16 cellular contexts compared by ENCODE assay signal in genomic region chr15:23910030-23910429, GRCh38.
DNase-seq lines count a peak whose midpoint lies in the region; ATAC-seq and TF ChIP-seq lines count a peak whose summit lies in the region.
"Had no signal": no experiment of that assay in that cellular context is flagged by ENCODE, and none has a peak within 500 bp of the region (broad histone marks: within the 10 kb centered on the region; RNA-seq: fewer than 3 reads in every experiment).

No MANE protein-coding gene starts in this region.

- H4K5ac ChIP-seq in H9 (ENCODE audit: insufficient read length, low read depth, low read length): no peak overlapping the region
- no peak overlapping the region for H4K5ac ChIP-seq in mesendoderm (ENCODE audit: low read length)

- no peaks in the 10 kb centered on the region for H3K36me3 ChIP-seq in GM23338 (ENCODE audit: insufficient read depth)
- no peaks in the 10 kb centered on the region for H3K36me3 ChIP-seq in endodermal cell (ENCODE audit: control insufficient read depth, insufficient read depth, low read length)
- H3K36me3 ChIP-seq in mesendoderm (ENCODE audit: control insufficient read depth, insufficient read depth, low read length): no peaks in the 10 kb centered on the region

- no peak overlapping the region for H2BK120ac ChIP-seq in H9 (ENCODE audit: low read depth, low read length, poor library complexity, severe bottlenecking)
- H2BK120ac ChIP-seq in mesendoderm (ENCODE audit: low read depth, low read length): no peak overlapping the region

- no peak overlapping the region for H3K23ac ChIP-seq in H9 (ENCODE audit: insufficient read length, low read depth, low read length)
- H3K23ac ChIP-seq in mesendoderm (ENCODE audit: low read length): no peak overlapping the region

- H3K27ac Mint-ChIP-seq in GM23338 (no peak overlapping the region), H9 (no peak overlapping the region), endodermal cell (peak overlapping the region; percentile 42), immature natural killer cell (no peak overlapping the region)
- H3K27ac Mint-ChIP-seq: CD4-positive, alpha-beta memory T cell had no signal

- H3K27me3 ChIP-seq in GM23338 (ENCODE audit: insufficient read depth): no peaks in the 10 kb centered on the region
- H3K27me3 ChIP-seq in H9 (ENCODE audit: insufficient read depth, low read length): no peaks in the 10 kb centered on the region
- H3K27me3 ChIP-seq in endodermal cell (ENCODE audit: control insufficient read depth, insufficient read depth, low read length, poor library complexity, severe bottlenecking): no peaks in the 10 kb centered on the region
- H3K27me3 ChIP-seq in mesendoderm (ENCODE audit: insufficient read depth, low read length, poor library complexity): no peaks in the 10 kb centered on the region

- H3F3A ChIP-seq in GM23338 (replicated peaks; ENCODE audit: low read depth): no peaks in the 10 kb centered on the region

- H4K8ac ChIP-seq in H9 (replicated peaks; ENCODE audit: insufficient read length, low read depth, low read length) (no peak overlapping the region), mesendoderm (ENCODE audit: low read depth, low read length) (no peak overlapping the region)

- no peak overlapping the region for H4K91ac ChIP-seq in H9 (ENCODE audit: insufficient read length, low read depth, low read length)

- H3K9me3 Mint-ChIP-seq in GM23338 (peaks cover 69% of the 10 kb centered on the region), H9 (peaks cover 52 to 64% of the 10 kb centered on the region in 2 experiments), endodermal cell (peaks cover 37% of the 10 kb centered on the region), immature natural killer cell (peaks cover 4 to 21% (median 5%) of the 10 kb centered on the region in 6 donors)
- H3K9me3 Mint-ChIP-seq in activated T-cell treated with anti-CD3 and anti-CD28 coated beads, Interleukin-2, amount 50 U/mL, for 4 hours: peaks cover 11% of the 10 kb centered on the region

- H2AK5ac ChIP-seq in H9 (ENCODE audit: insufficient read length, low read length) (no peak overlapping the region), mesendoderm (ENCODE audit: low read length) (no peak overlapping the region)

- H3K4me2 ChIP-seq in GM23338: no peak overlapping the region
- H3K4me2 ChIP-seq in H9 (ENCODE audit: insufficient read depth, insufficient read length, low read length): no peak overlapping the region
- H3K4me2 ChIP-seq in mesendoderm (ENCODE audit: low read length): no peak overlapping the region

- H4K20me1 ChIP-seq in GM23338 (replicated peaks; ENCODE audit: insufficient read depth): no peaks in the 10 kb centered on the region
- H4K20me1 ChIP-seq in H9 (ENCODE audit: control insufficient read depth, insufficient read depth, insufficient read length): no peaks in the 10 kb centered on the region

- H3K4ac ChIP-seq in H9 (ENCODE audit: low read depth, low read length) (no peak overlapping the region), mesendoderm (ENCODE audit: low read depth, low read length) (no peak overlapping the region)

- H2AFZ ChIP-seq in GM23338: no peak overlapping the region
- H2AFZ ChIP-seq in H9 (ENCODE audit: low read length): no peak overlapping the region
- H2AFZ ChIP-seq: GM23248 had no signal

- no peaks in the 10 kb centered on the region for H3K79me1 ChIP-seq in H9 (ENCODE audit: insufficient read depth, low read depth, low read length, poor library complexity, severe bottlenecking)
- no peaks in the 10 kb centered on the region for H3K79me1 ChIP-seq in mesendoderm (ENCODE audit: low read length)

- H3K23me2 ChIP-seq in H9 (ENCODE audit: insufficient read length, low read depth, low read length, poor library complexity, severe bottlenecking): no peaks in the 10 kb centered on the region

- no peak overlapping the region for H3K14ac ChIP-seq in H9 (ENCODE audit: insufficient read depth, low read length)

- H2BK20ac ChIP-seq in H9 (ENCODE audit: low read depth, low read length, poor library complexity, severe bottlenecking): no peak overlapping the region

- H3K36me3 Mint-ChIP-seq in GM23338 (ENCODE audit: low read depth) (no peaks in the 10 kb centered on the region; the same call in 2 of the 3 replicates), H9 (ENCODE audit: insufficient read depth in 1 of 3, low read depth in 3 of 3) (peaks cover 0 to 2% (median 0%) of the 10 kb centered on the region in 3 experiments; a peak in 3 of 7 replicates), endodermal cell (ENCODE audit: low read depth) (no peaks in the 10 kb centered on the region), immature natural killer cell (no peaks in the 10 kb centered on the region)
- no peaks in the 10 kb centered on the region for H3K36me3 Mint-ChIP-seq in activated T-cell treated with anti-CD3 and anti-CD28 coated beads, Interleukin-2, amount 50 U/mL, for 4 hours (ENCODE audit: insufficient read depth)
- H3K36me3 Mint-ChIP-seq: CD4-positive, alpha-beta memory T cell had no signal

- peak; percentile 41; the same call in 2 of the 3 replicates for ATAC-seq in GM23338
- ATAC-seq in activated T-cell treated with anti-CD3 and anti-CD28 coated beads, Interleukin-2, amount 50 U/mL, for 4 hours: no peak
- no peak for ATAC-seq in GM18498 (IDR thresholded peaks at IDR 0.05; ENCODE audit: unreplicated experiment)
- ATAC-seq: HCT116 had no signal

- H3K4me1 Mint-ChIP-seq in GM23338 (peaks cover 11% of the 10 kb centered on the region; the same call in 2 of the 3 replicates), H9 (peaks cover 7 to 9% of the 10 kb centered on the region in 2 experiments), endodermal cell (peaks cover 4% of the 10 kb centered on the region), immature natural killer cell (no peaks in the 10 kb centered on the region)
- H3K4me1 Mint-ChIP-seq in activated T-cell treated with anti-CD3 and anti-CD28 coated beads, Interleukin-2, amount 50 U/mL, for 4 hours (ENCODE audit: low read depth): no peaks in the 10 kb centered on the region
- H3K4me1 Mint-ChIP-seq: CD4-positive, alpha-beta memory T cell had no signal

- H3K9ac ChIP-seq in H9 (ENCODE audit: extremely low read depth, insufficient read length, low read length): no peak overlapping the region
- no peak overlapping the region for H3K9ac ChIP-seq in endodermal cell (ENCODE audit: extremely low read depth, low read length, poor library complexity, severe bottlenecking)
- no peak overlapping the region for H3K9ac ChIP-seq in mesendoderm (ENCODE audit: low read length)
- H3K9ac ChIP-seq: GM23248 had no signal

- no CpG with 5 or more reads among the region's 2 CpGs for WGBS in H9 (ENCODE audit: extremely low coverage, insufficient read length, low lambda C conversion rate)
- 29 to 71% methylated on average over 1 to 2 of the region's 2 CpGs for WGBS in endodermal cell (ENCODE audit: insufficient coverage in 1 of 2, insufficient read length in 1 of 2), 2 experiments
- WGBS in mesendoderm (ENCODE audit: extremely low coverage, insufficient coverage, low lambda C conversion rate): no CpG with 5 or more reads among the region's 2 CpGs

- H3K4me1 ChIP-seq in GM23338 (ENCODE audit: insufficient read depth) (peaks cover 3% of the 10 kb centered on the region), H9 (ENCODE audit: insufficient read depth, low read length) (no peaks in the 10 kb centered on the region; the same call in 1 of the 2 replicates), endodermal cell (ENCODE audit: control insufficient read depth, insufficient read depth, low read length) (no peaks in the 10 kb centered on the region), mesendoderm (ENCODE audit: control insufficient read depth, low read depth, low read length) (no peaks in the 10 kb centered on the region)
- H3K4me1 ChIP-seq: Caco-2 had no signal

- no peak overlapping the region for H2BK5ac ChIP-seq in H9 (ENCODE audit: insufficient read length, low read length)
- no peak overlapping the region for H2BK5ac ChIP-seq in mesendoderm (ENCODE audit: low read length)

- H3K18ac ChIP-seq in H9 (ENCODE audit: insufficient read length, low read depth, low read length): no peak overlapping the region
- H3K18ac ChIP-seq in mesendoderm (ENCODE audit: low read length): no peak overlapping the region

- H3K4me3 Mint-ChIP-seq in GM23338 (no peak overlapping the region), H9 (no peak overlapping the region), endodermal cell (no peak overlapping the region), immature natural killer cell (no peak overlapping the region)
- no peak overlapping the region for H3K4me3 Mint-ChIP-seq in activated T-cell treated with anti-CD3 and anti-CD28 coated beads, Interleukin-2, amount 50 U/mL, for 4 hours
- H3K4me3 Mint-ChIP-seq: CD4-positive, alpha-beta memory T cell had no signal

- H2BK12ac ChIP-seq in H9 (ENCODE audit: insufficient read length, low read depth, low read length): no peak overlapping the region

- DNase-seq in GM23338 (ENCODE audit: low spot score): peak; percentile 5
- DNase-seq in H9: no peak
- DNase-seq in endodermal cell: peak; percentile 63
- DNase-seq in mesendoderm: peak; percentile 28
- no peak for DNase-seq in activated T-cell treated with anti-CD3 and anti-CD28 coated beads, Interleukin-2, amount 50 U/mL, for 4 hours
- no peak for DNase-seq in immature natural killer cell
- no peak for DNase-seq in midbrain (lab: John Stamatoyannopoulos, UW)
- DNase-seq: C1 segment of cervical spinal cord; Caco-2; CD4-positive, alpha-beta memory T cell; DMS153; DND-41; GM23248; H7 had no signal

- H3K9me3 ChIP-seq in H9 (ENCODE audit: control insufficient read depth, low read depth, low read length) (peaks cover 25% of the 10 kb centered on the region), endodermal cell (ENCODE audit: control insufficient read depth, low read length) (peaks cover 15% of the 10 kb centered on the region)
- H3K9me3 ChIP-seq: Caco-2 had no signal

- H2BK15ac ChIP-seq in H9 (ENCODE audit: low read depth, low read length) (no peak overlapping the region), mesendoderm (replicated peaks; ENCODE audit: low read depth) (no peak overlapping the region)

- no peaks in the 10 kb centered on the region for H3K9me2 ChIP-seq in GM23338 (ENCODE audit: insufficient read depth)

- no peak overlapping the region for H3K4me3 ChIP-seq in GM23338
- no peak overlapping the region for H3K4me3 ChIP-seq in endodermal cell (ENCODE audit: low read length)
- H3K4me3 ChIP-seq in mesendoderm (ENCODE audit: low read length): no peak overlapping the region
- H3K4me3 ChIP-seq: GM23248 had no signal

- no peak overlapping the region for H3T11ph ChIP-seq in H9 (ENCODE audit: low read length)

- H3K56ac ChIP-seq in H9 (ENCODE audit: insufficient read length, low read depth, low read length): no peak overlapping the region
- no peak overlapping the region for H3K56ac ChIP-seq in mesendoderm (ENCODE audit: low read length)

- peak; percentile 25 to 51; a peak in 3 of 4 replicates for TF ChIP-seq CTCF in GM23338 (conservative IDR thresholded peaks at IDR 0.05; ENCODE audit: low read depth in 2 of 2)
- peak; percentile 22; the same call in 1 of the 3 replicates for TF ChIP-seq CTCF in H9 (conservative IDR thresholded peaks at IDR 0.05)
- peak; percentile 53 for TF ChIP-seq CTCF in endodermal cell (conservative IDR thresholded peaks at IDR 0.05)

- no peaks in the 10 kb centered on the region for H3K79me2 ChIP-seq in GM23338 (replicated peaks; ENCODE audit: insufficient read depth)
- no peaks in the 10 kb centered on the region for H3K79me2 ChIP-seq in H9 (ENCODE audit: insufficient read depth, low read length)
- no peaks in the 10 kb centered on the region for H3K79me2 ChIP-seq in mesendoderm (ENCODE audit: control insufficient read depth, insufficient read depth, low read length)

- H3K27ac ChIP-seq in GM23338 (ENCODE audit: low read depth): no peak overlapping the region
- H3K27ac ChIP-seq in H9 (ENCODE audit: insufficient read length, low read depth, low read length): no peak overlapping the region
- no peak overlapping the region for H3K27ac ChIP-seq in endodermal cell (ENCODE audit: low read depth, low read length)
- H3K27ac ChIP-seq in mesendoderm (ENCODE audit: low read depth, low read length): no peak overlapping the region
- H3K27ac ChIP-seq: GM23248 had no signal

- peaks cover 1% of the 10 kb centered on the region for H3K27me3 Mint-ChIP-seq in GM23338 (ENCODE audit: insufficient read depth, low read depth, poor library complexity)
- no peaks in the 10 kb centered on the region; the same call in 1 of the 2 replicates for H3K27me3 Mint-ChIP-seq in H9 (ENCODE audit: low read depth)
- no peaks in the 10 kb centered on the region for H3K27me3 Mint-ChIP-seq in endodermal cell (ENCODE audit: insufficient read depth)
- no peaks in the 10 kb centered on the region for H3K27me3 Mint-ChIP-seq in activated T-cell treated with anti-CD3 and anti-CD28 coated beads, Interleukin-2, amount 50 U/mL, for 4 hours (ENCODE audit: low read depth)
- no peaks in the 10 kb centered on the region for H3K27me3 Mint-ChIP-seq in immature natural killer cell (ENCODE audit: low read depth in 3 of 3)
- H3K27me3 Mint-ChIP-seq: CD4-positive, alpha-beta memory T cell had no signal

Comparison
In these comparisons a context has a peak if more than half of its experiments do, and no peak if none do; other contexts are left out.
1. DNase-seq: peak in GM23338 (single experiment), endodermal cell (single experiment) and mesendoderm (single experiment); none in H9 (single experiment), activated T-cell treated with anti-CD3 and anti-CD28 coated beads, Interleukin-2, amount 50 U/mL, for 4 hours (single experiment), immature natural killer cell (0 of 3) and midbrain (single experiment).
2. Peak in every context shown above with its lines, with median percentiles within 50 percentile points of each other: CTCF ChIP-seq.